In genomic region chr16:49617710-49618330, GRCh38 we compare ENCODE assay signal across 1 cellular context.
TF ChIP-seq lines count a peak whose summit lies in the region.

No MANE protein-coding gene starts in this region.

TF ChIP-seq in H1, 55 proteins besides CTCF, POLR2A, EP300 and RAD21 (continued from another document):
- no peak for TF ChIP-seq SIN3A (conservative IDR thresholded peaks at IDR 0.05 in 1 of 2, IDR thresholded peaks at IDR 0.05 in 1 of 2; ENCODE audit: low read depth in 1 of 2, low read length in 2 of 2)
- no peak for TF ChIP-seq SUZ12 (IDR thresholded peaks at IDR 0.05; ENCODE audit: low read length)
- TF ChIP-seq CHD2 (IDR thresholded peaks at IDR 0.05; ENCODE audit: low read length) = no peak
- no peak for TF ChIP-seq PHF8 (conservative IDR thresholded peaks at IDR 0.05; ENCODE audit: low read depth, low read length)
- TF ChIP-seq KDM5A (IDR thresholded peaks at IDR 0.05; ENCODE audit: low read length) = no peak
- no peak for TF ChIP-seq EZH2 (IDR thresholded peaks at IDR 0.05; ENCODE audit: low read depth, low read length, severe bottlenecking)
- no peak for TF ChIP-seq TAF7 (optimal IDR thresholded peaks at IDR 0.05; ENCODE audit: borderline replicate concordance, low read depth, low read length)
- no peak for TF ChIP-seq RBBP5 (IDR thresholded peaks at IDR 0.05; ENCODE audit: borderline replicate concordance, low read depth, low read length)
- no peak for TF ChIP-seq CBX5 (IDR thresholded peaks at IDR 0.05; ENCODE audit: low read depth, low read length)
